Comparison of ENCODE assay signal across 1 cellular context in genomic region chr19:40716655-40717324, GRCh38.
TF ChIP-seq lines count a peak whose summit lies in the region.

Gene COQ8B (minus strand): TSS chr19:40716886. CDS start chr19:40714632, 2,254 bp downstream.
Gene ITPKC (plus strand): TSS chr19:40717112. CDS start chr19:40717136, 24 bp downstream.

TF ChIP-seq in HepG2, 621 proteins besides CTCF, POLR2A, EP300 and RAD21 (continued from another document and continues in another):
- TF ChIP-seq NFAT5 (CRISPR knock-in tag; IDR thresholded peaks at IDR 0.05) = no peak
- peak; percentile 42; the same call in 1 of the 2 replicates for TF ChIP-seq MED1 (CRISPR knock-in tag; IDR thresholded peaks at IDR 0.05)
- TF ChIP-seq RBM22 (optimal IDR thresholded peaks at IDR 0.05; ENCODE audit: low read length) = no peak
- TF ChIP-seq ZBTB8A (CRISPR knock-in tag; IDR thresholded peaks at IDR 0.05; ENCODE audit: borderline replicate concordance, low read depth) = no peak
- TF ChIP-seq ZNF207 (IDR thresholded peaks at IDR 0.05; ENCODE audit: borderline replicate concordance) = no peak
- no peak for TF ChIP-seq KAT2B (IDR thresholded peaks at IDR 0.05; ENCODE audit: borderline replicate concordance, low read depth, low read length)
- no peak for TF ChIP-seq ETV6 (CRISPR knock-in tag; conservative IDR thresholded peaks at IDR 0.05)
- TF ChIP-seq NFKB2 (CRISPR knock-in tag; IDR thresholded peaks at IDR 0.05; ENCODE audit: borderline replicate concordance) = no peak; the same call in 1 of the 2 replicates
- no peak for TF ChIP-seq ZNF766 (CRISPR knock-in tag; IDR thresholded peaks at IDR 0.05; ENCODE audit: borderline replicate concordance)
- TF ChIP-seq SP4 (CRISPR knock-in tag; IDR thresholded peaks at IDR 0.05) = peak; percentile 79
- TF ChIP-seq ZNF224 (CRISPR knock-in tag; IDR thresholded peaks at IDR 0.05) = no peak
- no peak for TF ChIP-seq BCLAF1 (IDR thresholded peaks at IDR 0.05)
- TF ChIP-seq ZNF230 (CRISPR knock-in tag; IDR thresholded peaks at IDR 0.05) = no peak
- no peak for TF ChIP-seq MBNL3 (CRISPR knock-in tag; conservative IDR thresholded peaks at IDR 0.05)
- no peak; the same call in 1 of the 2 replicates for TF ChIP-seq NKX3-1 (CRISPR knock-in tag; IDR thresholded peaks at IDR 0.05)
- TF ChIP-seq IRF9 (CRISPR knock-in tag; IDR thresholded peaks at IDR 0.05; ENCODE audit: borderline replicate concordance) = 0 out of 2 replicates have a peak, but pooled peaks have one; percentile 9
- TF ChIP-seq HCFC1 (IDR thresholded peaks at IDR 0.05; ENCODE audit: low read depth, low read length) = no peak; the same call in 1 of the 2 replicates
- no peak for TF ChIP-seq ZNF432 (CRISPR knock-in tag; IDR thresholded peaks at IDR 0.05; ENCODE audit: borderline replicate concordance)
- TF ChIP-seq CEBPB (IDR thresholded peaks at IDR 0.05; ENCODE audit: borderline replicate concordance, low read depth, low read length) = no peak
- no peak for TF ChIP-seq ZNF672 (CRISPR knock-in tag; IDR thresholded peaks at IDR 0.05)
- peak; percentile 80 for TF ChIP-seq ZNF335 (CRISPR knock-in tag; IDR thresholded peaks at IDR 0.05)
- no peak for TF ChIP-seq JUN (CRISPR knock-in tag; IDR thresholded peaks at IDR 0.05)
- TF ChIP-seq SMARCC2 (IDR thresholded peaks at IDR 0.05) = no peak
- TF ChIP-seq GLMP (CRISPR knock-in tag; IDR thresholded peaks at IDR 0.05; ENCODE audit: borderline replicate concordance) = no peak
- no peak for TF ChIP-seq JUND (CRISPR knock-in tag; IDR thresholded peaks at IDR 0.05)
- no peak for TF ChIP-seq STAT5B (CRISPR knock-in tag; IDR thresholded peaks at IDR 0.05)
- TF ChIP-seq SMAD9 (CRISPR knock-in tag; IDR thresholded peaks at IDR 0.05) = no peak
- TF ChIP-seq PHF8 (CRISPR knock-in tag; IDR thresholded peaks at IDR 0.05) = peak; percentile 64
- TF ChIP-seq MTA1 (CRISPR knock-in tag; IDR thresholded peaks at IDR 0.05; ENCODE audit: borderline replicate concordance) = peak; percentile 57; the same call in 1 of the 2 replicates
- no peak for TF ChIP-seq CHCHD3 (CRISPR knock-in tag; IDR thresholded peaks at IDR 0.05)
- no peak for TF ChIP-seq REST (IDR thresholded peaks at IDR 0.05; ENCODE audit: borderline replicate concordance in 1 of 2, low read depth in 1 of 2, low read length in 2 of 2)
- no peak for TF ChIP-seq SRSF4 (IDR thresholded peaks at IDR 0.05; ENCODE audit: low read depth, low read length, poor library complexity, severe bottlenecking)
- no peak for TF ChIP-seq SMYD3 (CRISPR knock-in tag; IDR thresholded peaks at IDR 0.05)
- TF ChIP-seq HBP1 (CRISPR knock-in tag; IDR thresholded peaks at IDR 0.05; ENCODE audit: low read depth) = 0 out of 2 replicates have a peak, but pooled peaks have one; percentile 22
- peak; percentile 99 for TF ChIP-seq ZFP91 (CRISPR knock-in tag; IDR thresholded peaks at IDR 0.05; ENCODE audit: borderline replicate concordance)
- TF ChIP-seq IRF1 (CRISPR knock-in tag; IDR thresholded peaks at IDR 0.05; ENCODE audit: low read depth) = no peak
- TF ChIP-seq TMF1 (CRISPR knock-in tag; IDR thresholded peaks at IDR 0.05; ENCODE audit: low read depth) = no peak
- peak; percentile 37; the same call in 1 of the 2 replicates for TF ChIP-seq GMEB1 (CRISPR knock-in tag; IDR thresholded peaks at IDR 0.05; ENCODE audit: borderline replicate concordance)
